ENCODE assay signal across 15 cellular contexts in the genomic region with DNA sequence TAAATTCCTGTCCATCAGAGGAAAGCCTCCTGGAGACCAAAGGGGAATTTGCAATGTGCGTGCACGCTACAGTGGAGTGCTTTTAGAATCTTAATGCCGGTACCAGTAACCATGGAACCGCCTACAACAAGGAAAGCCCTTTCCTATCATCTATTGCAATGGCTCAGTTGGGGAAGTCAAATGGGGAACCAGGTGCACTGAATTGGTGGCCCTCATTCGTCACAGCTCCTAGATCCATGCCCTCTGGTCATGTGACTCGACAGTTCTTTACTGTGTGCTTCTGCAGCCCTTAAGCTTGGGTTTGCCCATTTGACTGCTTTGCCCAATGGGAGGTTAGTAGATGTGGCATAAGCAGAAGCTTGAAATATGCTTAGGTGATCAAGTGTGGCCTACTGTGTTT.
A peak's percentile ranks its signal among the peaks of the same experiment; 100 is the strongest.
DNase-seq lines count a peak whose midpoint lies in the region; ATAC-seq and TF ChIP-seq lines count a peak whose summit lies in the region.
"Had no signal": no experiment of that assay in that cellular context is flagged by ENCODE, and none has a peak within 500 bp of the region (broad histone marks: within the 10 kb centered on the region; RNA-seq: fewer than 3 reads in every experiment).

No MANE protein-coding gene starts in this region.

- H3K4me1 Mint-ChIP-seq in activated CD4-positive, alpha-beta T cell treated with anti-CD3 and anti-CD28 coated beads for 36 hours: peaks cover 86% of the 10 kb centered on the region
- H3K4me1 Mint-ChIP-seq in activated naive CD8-positive, alpha-beta T cell treated with anti-CD3 and anti-CD28 coated beads, Interleukin-2, amount 50 U/mL, for 24 hours: peaks cover 84% of the 10 kb centered on the region
- H3K4me1 Mint-ChIP-seq in neural crest cell: peaks cover 71% of the 10 kb centered on the region
- H3K4me1 Mint-ChIP-seq in endothelial cell (ENCODE audit: unreplicated experiment): peaks cover 17% of the 10 kb centered on the region

- no peak for DNase-seq in activated CD4-positive, alpha-beta T cell treated with anti-CD3 and anti-CD28 coated beads for 36 hours
- DNase-seq in activated CD4-positive, alpha-beta T cell treated with anti-CD3 and anti-CD28 coated beads, Interleukin-2, amount 50 U/mL, for 1 hour: no peak
- DNase-seq in MV-4-11 (lab: John Stamatoyannopoulos, UW) (peak; percentile 67), neural crest cell (ENCODE audit: low read depth, low spot score) (no peak), endothelial cell (ENCODE audit: low spot score) (no peak)
- DNase-seq in activated naive CD8-positive, alpha-beta T cell treated with anti-CD3 and anti-CD28 coated beads, Interleukin-2, amount 50 U/mL, for 24 hours: no peak
- DNase-seq: activated CD4-positive, alpha-beta T cell treated with anti-CD3 and anti-CD28 coated beads for 4 hours; activated effector memory CD4-positive, alpha-beta T cell treated with anti-CD3 and anti-CD28 coated beads, Interleukin-2, amount 50 U/mL, for 16 hours; brain microvascular endothelial cell; effector CD4-positive, alpha-beta T cell; NCI-H1048; OCI-M1 had no signal

- TF ChIP-seq CTCF in neural crest cell (conservative IDR thresholded peaks at IDR 0.05): no peak
- no peak for TF ChIP-seq CTCF in endothelial cell (IDR thresholded peaks at IDR 0.05; ENCODE audit: unreplicated experiment)

- intact Hi-C loops in activated CD4-positive, alpha-beta T cell treated with anti-CD3 and anti-CD28 coated beads for 36 hours (cut with DNase I, micrococcal nuclease): loop anchor here (5.0 to 10.0 kb wide), 2 partner anchors 89 to 336 kb away; no protein-coding TSS in a partner anchor

- peaks cover 5% of the 10 kb centered on the region for H3K36me3 Mint-ChIP-seq in activated CD4-positive, alpha-beta T cell treated with anti-CD3 and anti-CD28 coated beads for 36 hours (ENCODE audit: low read depth)
- no peaks in the 10 kb centered on the region for H3K36me3 Mint-ChIP-seq in activated naive CD8-positive, alpha-beta T cell treated with anti-CD3 and anti-CD28 coated beads, Interleukin-2, amount 50 U/mL, for 24 hours (ENCODE audit: low read depth)
- H3K36me3 Mint-ChIP-seq in neural crest cell (ENCODE audit: low read depth) (peaks cover 4% of the 10 kb centered on the region), endothelial cell (ENCODE audit: low read depth, unreplicated experiment) (no peaks in the 10 kb centered on the region)
- H3K36me3 Mint-ChIP-seq: mesothelial cell of epicardium had no signal

- H3K27me3 Mint-ChIP-seq in activated CD4-positive, alpha-beta T cell treated with anti-CD3 and anti-CD28 coated beads for 36 hours: no peaks in the 10 kb centered on the region
- no peaks in the 10 kb centered on the region for H3K27me3 Mint-ChIP-seq in activated naive CD8-positive, alpha-beta T cell treated with anti-CD3 and anti-CD28 coated beads, Interleukin-2, amount 50 U/mL, for 24 hours
- H3K27me3 Mint-ChIP-seq in neural crest cell (ENCODE audit: low read depth) (no peaks in the 10 kb centered on the region), endothelial cell (ENCODE audit: unreplicated experiment) (peaks cover 3% of the 10 kb centered on the region)

- CTCF ChIA-PET in activated CD4-positive, alpha-beta T cell treated with anti-CD3 and anti-CD28 coated beads for 36 hours (lab: Charles Lee): no interaction called here

- no peaks in the 10 kb centered on the region for H3K9me3 Mint-ChIP-seq in activated CD4-positive, alpha-beta T cell treated with anti-CD3 and anti-CD28 coated beads for 36 hours (ENCODE audit: low read depth)
- no peaks in the 10 kb centered on the region for H3K9me3 Mint-ChIP-seq in activated naive CD8-positive, alpha-beta T cell treated with anti-CD3 and anti-CD28 coated beads, Interleukin-2, amount 50 U/mL, for 24 hours
- H3K9me3 Mint-ChIP-seq in neural crest cell (no peaks in the 10 kb centered on the region), endothelial cell (ENCODE audit: unreplicated experiment) (no peaks in the 10 kb centered on the region)
- H3K9me3 Mint-ChIP-seq: mesothelial cell of epicardium had no signal

- POLR2A ChIA-PET in activated CD4-positive, alpha-beta T cell treated with anti-CD3 and anti-CD28 coated beads for 36 hours (lab: Charles Lee): no interaction called here

- ATAC-seq in activated CD4-positive, alpha-beta T cell treated with anti-CD3 and anti-CD28 coated beads for 36 hours: no peak
- no peak for ATAC-seq in activated naive CD8-positive, alpha-beta T cell treated with anti-CD3 and anti-CD28 coated beads, Interleukin-2, amount 50 U/mL, for 24 hours
- ATAC-seq in GM18502 (IDR thresholded peaks at IDR 0.05; ENCODE audit: poor library complexity, unreplicated experiment) (no peak), HG03460 (IDR thresholded peaks at IDR 0.05; ENCODE audit: unreplicated experiment) (no peak)

- H3K4me3 Mint-ChIP-seq in activated CD4-positive, alpha-beta T cell treated with anti-CD3 and anti-CD28 coated beads for 36 hours: no peak overlapping the region
- no peak overlapping the region for H3K4me3 Mint-ChIP-seq in activated naive CD8-positive, alpha-beta T cell treated with anti-CD3 and anti-CD28 coated beads, Interleukin-2, amount 50 U/mL, for 24 hours
- H3K4me3 Mint-ChIP-seq in neural crest cell: no peak overlapping the region
- no peak overlapping the region for H3K4me3 Mint-ChIP-seq in endothelial cell (ENCODE audit: unreplicated experiment)
- H3K4me3 Mint-ChIP-seq: mesothelial cell of epicardium had no signal

- H3K27ac Mint-ChIP-seq in activated CD4-positive, alpha-beta T cell treated with anti-CD3 and anti-CD28 coated beads for 36 hours: peak overlapping the region; percentile 24
- peak overlapping the region; percentile 78 for H3K27ac Mint-ChIP-seq in activated naive CD8-positive, alpha-beta T cell treated with anti-CD3 and anti-CD28 coated beads, Interleukin-2, amount 50 U/mL, for 24 hours
- peak overlapping the region; percentile 63 for H3K27ac Mint-ChIP-seq in neural crest cell (ENCODE audit: unreplicated experiment)
- no peak overlapping the region for H3K27ac Mint-ChIP-seq in endothelial cell (ENCODE audit: unreplicated experiment)
- H3K27ac Mint-ChIP-seq: mesothelial cell of epicardium had no signal
